In genomic region chr4:2288051-2288541, GRCh38 we compare ENCODE assay signal across 23 cellular contexts. TPM values are rescaled to one million over a fixed set of nuclear protein-coding genes. Genes with fewer than 3 reads are reported as not detected.
DNase-seq lines count a peak whose midpoint lies in the region; ATAC-seq and TF ChIP-seq lines count a peak whose summit lies in the region.
"Had no signal": no experiment of that assay in that cellular context is flagged by ENCODE, and none has a peak within 500 bp of the region (broad histone marks: within the 10 kb centered on the region; RNA-seq: fewer than 3 reads in every experiment).

No MANE protein-coding gene starts in this region.

- POLR2A ChIA-PET in T-cell (lab: Charles Lee) = no interaction called here

- no peak for TF ChIP-seq CTCF in lower lobe of right lung (IDR thresholded peaks at IDR 0.05)
- TF ChIP-seq CTCF in type B pancreatic cell (conservative IDR thresholded peaks at IDR 0.05) = no peak

- no peak overlapping the region for H3K4me3 ChIP-seq in lower lobe of right lung
- H3K4me3 ChIP-seq: GM12878, pancreas had no signal

- no peak overlapping the region for H3K4me3 Mint-ChIP-seq in activated naive CD4-positive, alpha-beta T cell treated with anti-CD3 and anti-CD28 coated beads, Interleukin-2, amount 10 ng/mL, durations not matched to agents 7 days and 5 days
- H3K4me3 Mint-ChIP-seq in T-cell = no peak overlapping the region
- H3K4me3 Mint-ChIP-seq in type B pancreatic cell = no peak overlapping the region
- H3K4me3 Mint-ChIP-seq: mesothelial cell of epicardium; natural killer cell treated with Interleukin-12 subunit alpha and Interleukin-12 subunit beta and Interleukin-15 and Interleukin-18, amount 100 ng/mL, for 72 hours; T-helper 2 cell treated with Interferon-gamma antibody and Interleukin-4, amounts not matched to agents 5 μg/mL and 100 μg/mL, for 36 hours had no signal

- peaks cover 27% of the 10 kb centered on the region for H3K4me1 Mint-ChIP-seq in activated naive CD4-positive, alpha-beta T cell treated with anti-CD3 and anti-CD28 coated beads, Interleukin-2, amount 10 ng/mL, durations not matched to agents 7 days and 5 days
- H3K4me1 Mint-ChIP-seq in T-cell (peaks cover 32 to 61% (median 58%) of the 10 kb centered on the region in 3 donors), type B pancreatic cell (ENCODE audit: unreplicated experiment) (peaks cover 10% of the 10 kb centered on the region)

- ATAC-seq in T-cell (replicated peaks in 1 of 4) = no peak
- no peak for ATAC-seq in lower lobe of right lung
- ATAC-seq: GM12878; natural killer cell treated with Interleukin-12 subunit alpha and Interleukin-12 subunit beta and Interleukin-15 and Interleukin-18, amount 100 ng/mL, for 72 hours; pancreas had no signal

- peaks cover 24% of the 10 kb centered on the region for H3K27me3 Mint-ChIP-seq in activated naive CD4-positive, alpha-beta T cell treated with anti-CD3 and anti-CD28 coated beads, Interleukin-2, amount 10 ng/mL, durations not matched to agents 7 days and 5 days
- no peaks in the 10 kb centered on the region for H3K27me3 Mint-ChIP-seq in T-cell
- H3K27me3 Mint-ChIP-seq in type B pancreatic cell = peaks cover 3% of the 10 kb centered on the region
- H3K27me3 Mint-ChIP-seq: natural killer cell treated with Interleukin-12 subunit alpha and Interleukin-12 subunit beta and Interleukin-15 and Interleukin-18, amount 100 ng/mL, for 72 hours had no signal

- CTCF ChIA-PET in activated naive CD4-positive, alpha-beta T cell treated with anti-CD3 and anti-CD28 coated beads, Interleukin-2, amount 10 ng/mL, durations not matched to agents 7 days and 5 days (lab: Charles Lee) = no interaction called here
- CTCF ChIA-PET in T-cell (lab: Charles Lee) = no interaction called here

- no peak overlapping the region for H3K27ac Mint-ChIP-seq in activated naive CD4-positive, alpha-beta T cell treated with anti-CD3 and anti-CD28 coated beads, Interleukin-2, amount 10 ng/mL, durations not matched to agents 7 days and 5 days
- peak overlapping the region; percentile 48 to 70 for H3K27ac Mint-ChIP-seq in T-cell
- no peak overlapping the region for H3K27ac Mint-ChIP-seq in type B pancreatic cell
- H3K27ac Mint-ChIP-seq: mesothelial cell of epicardium; natural killer cell treated with Interleukin-12 subunit alpha and Interleukin-12 subunit beta and Interleukin-15 and Interleukin-18, amount 100 ng/mL, for 72 hours; T-helper 2 cell treated with Interferon-gamma antibody and Interleukin-4, amounts not matched to agents 5 μg/mL and 100 μg/mL, for 36 hours had no signal

- H3K27me3 ChIP-seq in lower lobe of right lung (ENCODE audit: low read depth) = no peaks in the 10 kb centered on the region
- H3K27me3 ChIP-seq: pancreas had no signal

- intact Hi-C loops in lower lobe of right lung (cut with DNase I) = no loop called here

- DNase-seq in activated naive CD4-positive, alpha-beta T cell treated with anti-CD3 and anti-CD28 coated beads, Interleukin-2, amount 10 ng/mL, durations not matched to agents 7 days and 5 days = peak; percentile 17
- no peak for DNase-seq in activated naive CD4-positive, alpha-beta T cell (lab: John Stamatoyannopoulos, UW)
- DNase-seq in T-cell (peak in 1 of 34 experiments; percentile 23), lower lobe of right lung (peak; percentile 29), type B pancreatic cell (ENCODE audit: extremely low spot score, unreplicated experiment) (peak; percentile 64), UCSD-AML1 (lab: John Stamatoyannopoulos, UW; ENCODE audit: unreplicated experiment) (no peak), NCI-H510A (lab: John Stamatoyannopoulos, UW) (no peak), NCI-H526 (lab: John Stamatoyannopoulos, UW) (no peak)
- DNase-seq: activated CD4-positive, alpha-beta T cell treated with anti-CD3 and anti-CD28 coated beads, Interleukin-2, amount 50 U/mL, for 4 hours; activated gamma-delta T cell treated with Interleukin-2 at 50 U/mL for 16 hours; Calu3; effector CD8-positive, alpha-beta T cell; H7; NCI-H1092 treated with DMSO at 0.1 percent for 48 hours; NCI-H1930; NCI-H748 treated with DMSO at 0.1 percent for 48 hours; SK-N-SH had no signal

- H3K4me1 ChIP-seq in lower lobe of right lung = peaks cover 5% of the 10 kb centered on the region
- H3K4me1 ChIP-seq: pancreas had no signal

- H3K9me3 ChIP-seq in lower lobe of right lung = no peaks in the 10 kb centered on the region
- H3K9me3 ChIP-seq: pancreas, SK-N-SH had no signal

- H3K9me3 Mint-ChIP-seq in activated naive CD4-positive, alpha-beta T cell treated with anti-CD3 and anti-CD28 coated beads, Interleukin-2, amount 10 ng/mL, durations not matched to agents 7 days and 5 days = no peaks in the 10 kb centered on the region
- H3K9me3 Mint-ChIP-seq in T-cell (no peaks in the 10 kb centered on the region), type B pancreatic cell (no peaks in the 10 kb centered on the region)
- H3K9me3 Mint-ChIP-seq: mesothelial cell of epicardium; natural killer cell treated with Interleukin-12 subunit alpha and Interleukin-12 subunit beta and Interleukin-15 and Interleukin-18, amount 100 ng/mL, for 72 hours; T-helper 2 cell treated with Interferon-gamma antibody and Interleukin-4, amounts not matched to agents 5 μg/mL and 100 μg/mL, for 36 hours had no signal

- H3K36me3 ChIP-seq in lower lobe of right lung = no peaks in the 10 kb centered on the region
- H3K36me3 ChIP-seq: pancreas had no signal

- no peak overlapping the region for H3K27ac ChIP-seq in lower lobe of right lung
- H3K27ac ChIP-seq: pancreas, RWPE1 had no signal

- no peaks in the 10 kb centered on the region for H3K36me3 Mint-ChIP-seq in activated naive CD4-positive, alpha-beta T cell treated with anti-CD3 and anti-CD28 coated beads, Interleukin-2, amount 10 ng/mL, durations not matched to agents 7 days and 5 days
- no peaks in the 10 kb centered on the region for H3K36me3 Mint-ChIP-seq in T-cell
- no peaks in the 10 kb centered on the region for H3K36me3 Mint-ChIP-seq in type B pancreatic cell
- H3K36me3 Mint-ChIP-seq: mesothelial cell of epicardium; natural killer cell treated with Interleukin-12 subunit alpha and Interleukin-12 subunit beta and Interleukin-15 and Interleukin-18, amount 100 ng/mL, for 72 hours had no signal

RNA-seq across cellular contexts. Expression of gene MXD4, which starts 26.2 kb away (rescaled TPM):
- total RNA-seq in T-cell = 100 to 1,000 TPM in 1 of 5 donors, 10 to 100 TPM in 4; 57.0 to 125 (median 78.2) TPM
- 74.3 TPM for total RNA-seq in lower lobe of right lung
- 59.8 and 79.9 TPM in 2 replicates for total RNA-seq in type B pancreatic cell (ENCODE audit: low replicate concordance)

RNA-seq across cellular contexts. Expression of gene HAUS3, which starts 46.2 kb away (rescaled TPM):
- 10 to 100 TPM; 29.3 to 94.0 (median 31.2) TPM for total RNA-seq in T-cell
- 12.3 TPM for total RNA-seq in lower lobe of right lung
- total RNA-seq in type B pancreatic cell (ENCODE audit: low replicate concordance) = 12.3 and 19.7 TPM in 2 replicates

RNA-seq across cellular contexts. Expression of gene POLN, which starts 46.2 kb away (rescaled TPM):
- total RNA-seq in T-cell = 1 to 10 TPM; 2.5 to 3.7 (median 2.7) TPM
- 2.2 TPM for total RNA-seq in lower lobe of right lung
- 4.1 and 4.3 TPM in 2 replicates for total RNA-seq in type B pancreatic cell (ENCODE audit: low replicate concordance)

Comparison
In these comparisons a context has a peak if more than half of its experiments do, and no peak if none do; other contexts are left out.
1. DNase-seq: peak in activated naive CD4-positive, alpha-beta T cell treated with anti-CD3 and anti-CD28 coated beads, Interleukin-2, amount 10 ng/mL, durations not matched to agents 7 days and 5 days (single experiment), lower lobe of right lung (single experiment) and type B pancreatic cell (single experiment); none in activated naive CD4-positive, alpha-beta T cell (0 of 4), UCSD-AML1 (single experiment), NCI-H510A (single experiment) and NCI-H526 (0 of 2).
2. H3K27ac Mint-ChIP-seq: peak in T-cell (2 of 2); none in activated naive CD4-positive, alpha-beta T cell treated with anti-CD3 and anti-CD28 coated beads, Interleukin-2, amount 10 ng/mL, durations not matched to agents 7 days and 5 days (single experiment) and type B pancreatic cell (single experiment).